Comparison of ENCODE assay signal across 1 cellular context in genomic region chr1:39954870-39955546, GRCh38.
TF ChIP-seq lines count a peak whose summit lies in the region.

Gene MFSD2A (plus strand): TSS chr1:39955145. CDS start chr1:39955293, 148 bp downstream.

TF ChIP-seq in SK-N-SH treated with all-trans-retinoic acid at 6 μM for 48 hours, 23 proteins besides CTCF, POLR2A, EP300 and RAD21 (continued from another document):
- TF ChIP-seq ZFP30 (CRISPR knock-in tag; IDR thresholded peaks at IDR 0.05) (no peak), ISL1 (CRISPR knock-in tag; IDR thresholded peaks at IDR 0.05) (no peak), SNAI2 (CRISPR knock-in tag; IDR thresholded peaks at IDR 0.05) (no peak)
